Comparison of ENCODE assay signal across 10 cellular contexts in the genomic region with DNA sequence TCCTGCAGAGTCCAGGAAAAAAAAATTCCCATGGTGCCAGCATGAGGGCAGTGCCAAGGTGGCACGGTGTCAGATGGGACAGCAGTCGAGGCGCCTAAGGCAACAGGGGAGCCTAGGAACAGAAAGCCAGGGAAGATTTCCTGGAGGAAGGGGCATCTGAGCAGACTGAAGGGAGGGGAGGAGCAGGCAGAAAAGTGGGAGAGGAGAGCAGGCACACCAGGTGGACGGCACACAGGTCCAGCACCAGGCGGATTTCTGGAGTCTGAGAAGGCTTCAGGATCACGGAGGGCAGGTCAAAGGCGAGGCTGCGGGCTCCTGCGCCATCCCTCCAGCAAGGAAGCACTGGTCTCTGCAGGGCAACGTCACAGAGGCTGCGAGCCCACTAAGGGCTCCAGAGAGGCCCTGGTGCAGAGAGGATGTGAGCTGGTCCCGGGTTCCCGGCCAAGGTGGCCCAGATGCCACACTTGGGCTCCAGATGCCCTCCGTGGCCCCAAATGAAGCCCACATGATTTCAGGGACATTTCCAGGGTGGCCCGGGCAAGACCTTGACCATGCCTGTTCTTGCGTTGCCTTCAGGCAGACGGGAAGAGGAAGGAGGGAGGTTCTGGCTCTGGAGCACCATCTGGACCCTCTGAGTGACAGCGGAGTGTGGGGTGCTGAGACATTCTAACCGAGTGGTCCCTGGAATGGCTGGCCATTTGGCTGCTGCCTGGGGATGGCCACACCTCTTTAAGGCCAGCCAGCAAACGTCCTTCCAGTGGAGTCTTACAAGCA. TPM values are rescaled to one million over a fixed set of nuclear protein-coding genes. Genes with fewer than 3 reads are reported as not detected.
A peak's percentile ranks its signal among the peaks of the same experiment; 100 is the strongest.
DNase-seq lines count a peak whose midpoint lies in the region; ATAC-seq and TF ChIP-seq lines count a peak whose summit lies in the region.
"Had no signal": no experiment of that assay in that cellular context is flagged by ENCODE, and none has a peak within 500 bp of the region (broad histone marks: within the 10 kb centered on the region; RNA-seq: fewer than 3 reads in every experiment).

No MANE protein-coding gene starts in this region.

- H3K4me1 ChIP-seq in BLaER1 treated with 17β-estradiol and CSF1 and Interleukin-3, amounts not matched to agents 10 nM and 100 nM = peaks cover 41 to 90% (median 70%) of the 10 kb centered on the region in 10 experiments

- H3K27ac Mint-ChIP-seq in naive thymus-derived CD8-positive, alpha-beta T cell = peak overlapping the region in 3 of 10 donors; percentile 43 to 88 (median 58)

- H3K36me3 Mint-ChIP-seq in naive thymus-derived CD8-positive, alpha-beta T cell = peaks cover 0 to 2% (median 0%) of the 10 kb centered on the region in 3 donors

- H3K9me3 ChIP-seq in BLaER1 treated with 17β-estradiol and CSF1 and Interleukin-3, amounts not matched to agents 10 nM and 100 nM (replicated peaks in 1 of 11) = no peaks in the 10 kb centered on the region
- H3K9me3 ChIP-seq in KOPT-K1 (ENCODE audit: insufficient read depth, low read length, poor library complexity, severe bottlenecking) = no peaks in the 10 kb centered on the region

- H3K27me3 ChIP-seq in BLaER1 treated with 17β-estradiol and CSF1 and Interleukin-3, amounts not matched to agents 10 nM and 100 nM = peaks cover 0 to 22% (median 0%) of the 10 kb centered on the region in 11 experiments; a peak in 10 of 22 replicates
- H3K27me3 ChIP-seq in dorsolateral prefrontal cortex = no peaks in the 10 kb centered on the region

- no peak for TF ChIP-seq CTCF in dorsolateral prefrontal cortex (IDR thresholded peaks at IDR 0.05 in 54 of 56, conservative IDR thresholded peaks at IDR 0.05 in 2 of 56; ENCODE audit: low read depth in 1 of 56, partially characterized antibody in 56 of 56)

- H3K36me3 ChIP-seq in BLaER1 treated with 17β-estradiol and CSF1 and Interleukin-3, amounts not matched to agents 10 nM and 100 nM = peaks cover 0 to 28% (median 3%) of the 10 kb centered on the region in 11 experiments; a peak in 7 of 22 replicates
- H3K36me3 ChIP-seq in KOPT-K1 (ENCODE audit: insufficient read depth, low read length) = peaks cover 81% of the 10 kb centered on the region
- H3K36me3 ChIP-seq: cardiac muscle cell had no signal

- no peak overlapping the region for H3K27ac ChIP-seq in BLaER1 treated with 17β-estradiol and CSF1 and Interleukin-3, amounts not matched to agents 10 nM and 100 nM
- H3K27ac ChIP-seq in KOPT-K1 (ENCODE audit: low read depth, low read length, poor library complexity, severe bottlenecking) (peak overlapping the region; percentile 78), dorsolateral prefrontal cortex (peak overlapping the region in 11 of 59 donors; percentile 1 to 83 (median 46))
- H3K27ac ChIP-seq: cardiac muscle cell had no signal

- H3K9ac ChIP-seq in BLaER1 treated with 17β-estradiol and CSF1 and Interleukin-3, amounts not matched to agents 10 nM and 100 nM = peak overlapping the region in 3 of 11 experiments; percentile 1 to 23 (median 9); a peak in 2 of 22 replicates

- H3K4me3 Mint-ChIP-seq in naive thymus-derived CD8-positive, alpha-beta T cell = peak overlapping the region in 7 of 10 donors; percentile 14 to 89 (median 51)

- DNase-seq in dorsolateral prefrontal cortex (peak in 7 of 10 donors; percentile 9 to 42 (median 26)), NCI-H526 (lab: John Stamatoyannopoulos, UW) (no peak), islet precursor cell (no peak), NCI-H2029 treated with DMSO at 0.1 percent for 48 hours (lab: John Stamatoyannopoulos, UW) (no peak)
- peak in 2 of 10 donors; percentile 12 to 60 for DNase-seq in naive thymus-derived CD8-positive, alpha-beta T cell
- DNase-seq: NCI-H69 had no signal

- POLR2A ChIA-PET in naive thymus-derived CD8-positive, alpha-beta T cell (lab: Charles Lee) = no interaction called here

- no peak overlapping the region for H3K4me3 ChIP-seq in BLaER1 treated with 17β-estradiol and CSF1 and Interleukin-3, amounts not matched to agents 10 nM and 100 nM
- peak overlapping the region in 56 of 59 donors; percentile 5 to 97 (median 85) for H3K4me3 ChIP-seq in dorsolateral prefrontal cortex
- H3K4me3 ChIP-seq: cardiac muscle cell had no signal

- no peaks in the 10 kb centered on the region for H3K27me3 Mint-ChIP-seq in naive thymus-derived CD8-positive, alpha-beta T cell

- peak overlapping the region; percentile 30 to 100 (median 98); a peak in 20 of 22 replicates for H3K4me2 ChIP-seq in BLaER1 treated with 17β-estradiol and CSF1 and Interleukin-3, amounts not matched to agents 10 nM and 100 nM

- H3K9me3 Mint-ChIP-seq in naive thymus-derived CD8-positive, alpha-beta T cell = no peaks in the 10 kb centered on the region

- ATAC-seq in naive thymus-derived CD8-positive, alpha-beta T cell = no peak
- ATAC-seq in HG03039 (IDR thresholded peaks at IDR 0.05; ENCODE audit: unreplicated experiment) = no peak

- intact Hi-C loops in dorsolateral prefrontal cortex (cut with DNase I) = loop anchor here (2.0 to 10.0 kb wide), 4 partner anchors 78 to 420 kb away; a partner anchor contains a TSS

- H3K4me1 Mint-ChIP-seq in naive thymus-derived CD8-positive, alpha-beta T cell = peaks cover 40 to 63% (median 48%) of the 10 kb centered on the region in 4 donors

- peaks cover 83 to 89% (median 85%) of the 10 kb centered on the region in 11 experiments for H4K20me1 ChIP-seq in BLaER1 treated with 17β-estradiol and CSF1 and Interleukin-3, amounts not matched to agents 10 nM and 100 nM

RNA-seq across cellular contexts. Expression of a gene that starts 4.1 kb away (rescaled TPM):
- total RNA-seq in dorsolateral prefrontal cortex = 100 to 1,000 TPM in 78 of 120 experiments, 10 to 100 TPM in 42; 63.1 to 197 (median 109) TPM
- total RNA-seq in naive thymus-derived CD8-positive, alpha-beta T cell = 10 to 100 TPM; 14.4 to 15.2 TPM
- 1 to 10 TPM; 3.2 to 4.2 (median 3.5) TPM for polyA plus RNA-seq in naive thymus-derived CD8-positive, alpha-beta T cell

Comparison
In these comparisons a context has a peak if more than half of its experiments do, and no peak if none do; other contexts are left out.
1. H3K4me3 ChIP-seq: peak in dorsolateral prefrontal cortex (56 of 59); none in BLaER1 treated with 17β-estradiol and CSF1 and Interleukin-3, amounts not matched to agents 10 nM and 100 nM (0 of 10).
2. DNase-seq: peak in dorsolateral prefrontal cortex (7 of 10); none in NCI-H526 (0 of 2), islet precursor cell (single experiment) and NCI-H2029 treated with DMSO at 0.1 percent for 48 hours (single experiment).